29 cellular contexts compared by ENCODE assay signal in genomic region chr3:567488-568173, GRCh38.
"Had no signal": no experiment of that assay in that cellular context is flagged by ENCODE, and none has a peak within 500 bp of the region (broad histone marks: within the 10 kb centered on the region; RNA-seq: fewer than 3 reads in every experiment).

No MANE protein-coding gene starts in this region.

- H3K4me3 ChIP-seq: adrenal gland, body of pancreas, breast epithelium, MG63 had no signal

- H3K27ac ChIP-seq: adrenal gland, body of pancreas, breast epithelium, VCaP had no signal

- H3K36me3 ChIP-seq: adrenal gland, breast epithelium, MG63 had no signal

- H3K4me1 ChIP-seq: adrenal gland, body of pancreas, breast epithelium had no signal

- H3K27me3 ChIP-seq: adrenal gland, body of pancreas, breast epithelium, MG63 had no signal

- DNase-seq: activated B cell treated with CpG ODN at 0.5 μM for 24 hours; activated CD4-positive, alpha-beta memory T cell treated with anti-CD3 and anti-CD28 coated beads for 36 hours; activated CD4-positive, alpha-beta T cell treated with anti-CD3 and anti-CD28 coated beads for 4 hours; activated CD4-positive, alpha-beta T cell treated with anti-CD3 and anti-CD28 coated beads, Interleukin-2, amount 50 U/mL, for 1 hour; activated CD4-positive, CD25-positive, alpha-beta regulatory T cell treated with anti-CD3 and anti-CD28 coated beads, Interleukin-2, amount 50 U/mL, for 72 hours; activated CD8-positive, alpha-beta memory T cell treated with anti-CD3 and anti-CD28 coated beads, Interleukin-2, amount 50 U/mL, for 4 hours; activated gamma-delta T cell treated with Interleukin-2 at 50 U/mL for 16 hours; activated naive CD4-positive, alpha-beta T cell treated with anti-CD3 and anti-CD28 coated beads for 36 hours; activated T-cell treated with anti-CD3 and anti-CD28 coated beads for 4 hours; activated T-cell treated with anti-CD3 and anti-CD28 coated beads, Interleukin-2, amount 50 U/mL, for 4 hours; adrenal gland; body of pancreas; Kasumi-1; KG1; MG63; NCI-H1048; NCI-H1105 treated with DMSO at 0.1 percent for 48 hours; NCI-H1436; NCI-H1694; NCI-H1930; NCI-H2081 treated with DMSO at 0.1 percent for 48 hours; NCI-H510A; Right ventricle myocardium superior; T-cell; T-helper 2 cell; T-helper 9 cell had no signal

- H3K9me3 ChIP-seq: adrenal gland, body of pancreas, breast epithelium, MG63 had no signal

- ATAC-seq: activated naive CD4-positive, alpha-beta T cell treated with anti-CD3 and anti-CD28 coated beads, Interleukin-2, amount 50 U/mL, for 72 hours; activated T-cell treated with anti-CD3 and anti-CD28 coated beads, Interleukin-2, amount 50 U/mL, for 4 hours; body of pancreas; T-cell had no signal
